10 cellular contexts compared by ENCODE assay signal in the genomic region with DNA sequence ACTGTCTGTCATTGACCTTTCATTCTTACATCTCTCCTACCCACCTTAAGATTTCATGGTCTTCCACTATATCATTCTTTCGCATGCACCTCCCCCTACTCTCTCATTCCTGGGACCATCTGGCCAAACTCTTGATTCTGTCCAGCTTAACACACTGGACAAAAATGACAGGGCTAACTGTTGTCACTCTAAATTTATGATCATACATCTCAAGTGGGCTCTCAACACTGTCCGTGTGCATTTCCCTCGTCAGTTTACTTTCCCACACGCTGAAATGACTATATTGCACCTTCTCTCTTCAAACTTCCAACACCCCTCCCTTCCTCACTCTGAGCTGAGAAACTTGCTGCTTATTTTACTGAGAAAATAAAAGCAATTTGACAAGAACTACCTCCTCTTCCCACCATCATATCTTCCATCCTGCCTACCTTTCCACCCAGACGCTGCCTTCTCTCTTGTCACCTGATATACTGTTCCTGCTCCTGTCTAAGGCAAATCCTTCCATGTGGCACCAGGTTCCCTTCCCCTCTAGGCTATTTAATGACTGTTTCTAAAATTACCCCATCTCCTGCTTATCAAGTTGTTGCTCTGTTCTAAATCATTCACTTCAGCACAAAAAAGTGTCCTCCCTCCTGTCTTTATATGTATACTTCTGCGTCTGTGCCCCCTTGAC. TPM values are rescaled to one million over a fixed set of nuclear protein-coding genes. Genes with fewer than 3 reads are reported as not detected.
DNase-seq lines count a peak whose midpoint lies in the region; ATAC-seq and TF ChIP-seq lines count a peak whose summit lies in the region.
"Had no signal": no experiment of that assay in that cellular context is flagged by ENCODE, and none has a peak within 500 bp of the region (broad histone marks: within the 10 kb centered on the region; RNA-seq: fewer than 3 reads in every experiment).

No MANE protein-coding gene starts in this region.

- H3K9ac ChIP-seq in mucosa of rectum (ENCODE audit: low read depth in 1 of 2, low read length in 2 of 2): peak overlapping the region in 1 of 2 donors; percentile 99

- peak overlapping the region; percentile 99 to 100 for H3K27ac ChIP-seq in mucosa of rectum (ENCODE audit: low read depth in 2 of 2, low read length in 2 of 2)
- H3K27ac ChIP-seq in tibial artery: peak overlapping the region; percentile 100

- peaks cover 35% of the 10 kb centered on the region for H3K4me1 Mint-ChIP-seq in activated naive CD4-positive, alpha-beta T cell treated with anti-CD3 and anti-CD28 coated beads for 36 hours (ENCODE audit: low read depth)

- ATAC-seq in activated naive CD4-positive, alpha-beta T cell treated with anti-CD3 and anti-CD28 coated beads, Interleukin-2, amount 50 U/mL, for 72 hours: no peak
- no peak for ATAC-seq in HG03565 (IDR thresholded peaks at IDR 0.05; ENCODE audit: unreplicated experiment)

- no peaks in the 10 kb centered on the region for H3K36me3 ChIP-seq in mucosa of rectum (ENCODE audit: control insufficient read depth in 2 of 2, insufficient read depth in 2 of 2, low read length in 2 of 2)
- H3K36me3 ChIP-seq in tibial artery: no peaks in the 10 kb centered on the region

- H3K4me1 ChIP-seq in mucosa of rectum (ENCODE audit: control insufficient read depth in 2 of 2, insufficient read depth in 2 of 2, low read length in 2 of 2) (peaks cover 24 to 33% of the 10 kb centered on the region in 2 donors), tibial artery (peaks cover 0 to 37% (median 28%) of the 10 kb centered on the region in 4 donors)

- no peaks in the 10 kb centered on the region for H3K27me3 Mint-ChIP-seq in activated naive CD4-positive, alpha-beta T cell treated with anti-CD3 and anti-CD28 coated beads for 36 hours (ENCODE audit: low read depth)

- H3K4me3 ChIP-seq in mucosa of rectum (ENCODE audit: low read length in 2 of 2): no peak overlapping the region
- no peak overlapping the region for H3K4me3 ChIP-seq in tibial artery

- DNase-seq in activated naive CD4-positive, alpha-beta T cell treated with anti-CD3 and anti-CD28 coated beads for 36 hours: no peak
- no peak for DNase-seq in activated naive CD4-positive, alpha-beta T cell treated with anti-CD3 and anti-CD28 coated beads, Interleukin-2, amount 50 U/mL, for 16 hours
- no peak for DNase-seq in activated naive CD4-positive, alpha-beta T cell treated with anti-CD3 and anti-CD28 coated beads, Interleukin-2, amount 50 U/mL, for 72 hours (ENCODE audit: low spot score in 2 of 2)
- DNase-seq in tibial artery (peak in 1 of 2 donors; percentile 34), germinal center (ENCODE audit: low spot score) (no peak), LoVo (ENCODE audit: low spot score) (no peak)
- DNase-seq: glutamatergic neuron, SHP77 had no signal

- peak overlapping the region; percentile 100 for H3K27ac Mint-ChIP-seq in activated naive CD4-positive, alpha-beta T cell treated with anti-CD3 and anti-CD28 coated beads for 36 hours
- H3K27ac Mint-ChIP-seq in activated naive CD4-positive, alpha-beta T cell treated with anti-CD3 and anti-CD28 coated beads, Interleukin-2, amount 50 U/mL, for 72 hours: peak overlapping the region; percentile 2 to 3

- TF ChIP-seq CTCF in tibial artery (IDR thresholded peaks at IDR 0.05): no peak

- H3K9me3 Mint-ChIP-seq in activated naive CD4-positive, alpha-beta T cell treated with anti-CD3 and anti-CD28 coated beads for 36 hours: no peaks in the 10 kb centered on the region
- no peaks in the 10 kb centered on the region for H3K9me3 Mint-ChIP-seq in activated naive CD4-positive, alpha-beta T cell treated with anti-CD3 and anti-CD28 coated beads, Interleukin-2, amount 50 U/mL, for 72 hours

- H3K27me3 ChIP-seq in mucosa of rectum (ENCODE audit: control insufficient read depth in 2 of 2, insufficient read depth in 2 of 2, low read length in 2 of 2) (no peaks in the 10 kb centered on the region), tibial artery (peaks cover 0 to 2% of the 10 kb centered on the region in 2 donors)

- CTCF ChIA-PET in activated naive CD4-positive, alpha-beta T cell treated with anti-CD3 and anti-CD28 coated beads for 36 hours (lab: Charles Lee): interaction anchor here (0.6 to 4.2 kb wide), 5 partner anchors 18 to 180 kb away, joined by 3 to 17 read pairs (median 9); no protein-coding TSS in a partner anchor

- H3K9me3 ChIP-seq in mucosa of rectum (ENCODE audit: control insufficient read depth in 2 of 2, low read length in 2 of 2): no peaks in the 10 kb centered on the region
- H3K9me3 ChIP-seq in tibial artery: no peaks in the 10 kb centered on the region

- H3K36me3 Mint-ChIP-seq in activated naive CD4-positive, alpha-beta T cell treated with anti-CD3 and anti-CD28 coated beads for 36 hours (ENCODE audit: low read depth): no peaks in the 10 kb centered on the region
- no peaks in the 10 kb centered on the region for H3K36me3 Mint-ChIP-seq in activated naive CD4-positive, alpha-beta T cell treated with anti-CD3 and anti-CD28 coated beads, Interleukin-2, amount 50 U/mL, for 72 hours

- H3K4me3 Mint-ChIP-seq in activated naive CD4-positive, alpha-beta T cell treated with anti-CD3 and anti-CD28 coated beads for 36 hours: peak overlapping the region; percentile 96

- intact Hi-C loops in activated naive CD4-positive, alpha-beta T cell treated with anti-CD3 and anti-CD28 coated beads for 36 hours (cut with micrococcal nuclease): loop anchor here (5.0 kb wide), 1 partner anchor 665 kb away; no protein-coding TSS in a partner anchor
- intact Hi-C loops in tibial artery (cut with DNase I; ENCODE audit: low total_unique reads): no loop called here

RNA-seq across cellular contexts. Expression of gene KLF9, which starts 8.1 kb away (rescaled TPM):
- 10 to 100 TPM; 44.2 to 45.0 TPM for total RNA-seq in activated naive CD4-positive, alpha-beta T cell treated with anti-CD3 and anti-CD28 coated beads for 36 hours
- total RNA-seq in activated naive CD4-positive, alpha-beta T cell treated with anti-CD3 and anti-CD28 coated beads, Interleukin-2, amount 50 U/mL, for 72 hours: 10 to 100 TPM; 22.6 to 25.1 TPM
